13 cellular contexts compared by ENCODE assay signal in genomic region chr2:27809761-27810241, GRCh38. TPM values are rescaled to one million over a fixed set of nuclear protein-coding genes. Genes with fewer than 3 reads are reported as not detected.
DNase-seq lines count a peak whose midpoint lies in the region; ATAC-seq and TF ChIP-seq lines count a peak whose summit lies in the region.
"Had no signal": no experiment of that assay in that cellular context is flagged by ENCODE, and none has a peak within 500 bp of the region (broad histone marks: within the 10 kb centered on the region; RNA-seq: fewer than 3 reads in every experiment).

No MANE protein-coding gene starts in this region.

- H3K4me3 ChIP-seq in adrenal gland = no peak overlapping the region
- H3K4me3 ChIP-seq: heart right ventricle, ovary had no signal

- ATAC-seq in GM21360 (IDR thresholded peaks at IDR 0.05; ENCODE audit: unreplicated experiment) = no peak

- peak; percentile 52 for DNase-seq in AG20443 (ENCODE audit: low spot score)
- DNase-seq in Kasumi-1 (lab: John Stamatoyannopoulos, UW) = peak; percentile 75 to 80
- no peak for DNase-seq in adrenal gland
- DNase-seq in kidney tubule cell (ENCODE audit: low spot score) = peak; percentile 92
- no peak for DNase-seq in NCI-H2107 (lab: John Stamatoyannopoulos, UW)
- DNase-seq in head of caudate nucleus = no peak
- DNase-seq in GM13976 (ENCODE audit: low spot score) = no peak
- DNase-seq: activated naive CD8-positive, alpha-beta T cell treated with anti-CD3 and anti-CD28 coated beads, Interleukin-2, amount 10 ng/mL, durations not matched to agents 7 days and 5 days; DMS 273 treated with DMSO at 0.1 percent for 48 hours; heart right ventricle; NCI-H2171 treated with DMSO at 0.1 percent for 48 hours; ovary had no signal

- in situ Hi-C loops in GM13976 (cut with MboI; ENCODE audit: low sequenced_read_pairs, unreplicated experiment) = no loop called here

- H3K4me1 ChIP-seq in adrenal gland (replicated peaks in 1 of 2) = peaks cover 0 to 13% of the 10 kb centered on the region in 2 donors

- 37 to 49% (median 38%) methylated on average over 3 of the region's 3 CpGs for WGBS in adrenal gland, 4 donors

- TF ChIP-seq CTCF in adrenal gland (IDR thresholded peaks at IDR 0.05) (no peak), GM13976 (IDR thresholded peaks at IDR 0.05; ENCODE audit: borderline replicate concordance, control extremely low read depth, extremely low read depth, insufficient read depth, missing control alignments) (no peak)

- H3K27me3 ChIP-seq in adrenal gland = no peaks in the 10 kb centered on the region
- H3K27me3 ChIP-seq: heart right ventricle, ovary had no signal

- peak overlapping the region in 3 of 5 donors; percentile 3 to 35 (median 34) for H3K27ac ChIP-seq in adrenal gland
- H3K27ac ChIP-seq: ovary had no signal

- intact Hi-C loops in adrenal gland (cut with DNase I) = no loop called here
- intact Hi-C loops in head of caudate nucleus (cut with DNase I) = no loop called here

- H3K9me3 ChIP-seq in adrenal gland (replicated peaks in 1 of 3) = no peaks in the 10 kb centered on the region
- H3K9me3 ChIP-seq: heart right ventricle, ovary had no signal

- H3K36me3 ChIP-seq in adrenal gland (replicated peaks in 1 of 2) = no peaks in the 10 kb centered on the region
- H3K36me3 ChIP-seq: heart right ventricle, ovary had no signal

- TF ChIP-seq POLR2A in adrenal gland (IDR thresholded peaks at IDR 0.05) = no peak

RNA-seq across cellular contexts. Expression of gene MRPL33, which starts 38.3 kb away (rescaled TPM):
- 1,000 to 10,000 TPM in 1 of 8 donors, 100 to 1,000 TPM in 7; 211 to 1,020 (median 554) TPM for total RNA-seq in adrenal gland
- 100 to 1,000 TPM; 253 to 508 (median 491) TPM for polyA plus RNA-seq in adrenal gland

Comparison
In these comparisons a context has a peak if more than half of its experiments do, and no peak if none do; other contexts are left out.
1. DNase-seq: peak in AG20443 (single experiment), Kasumi-1 (2 of 2) and kidney tubule cell (single experiment); none in adrenal gland (0 of 7), NCI-H2107 (single experiment), head of caudate nucleus (0 of 42) and GM13976 (single experiment).